ENCODE assay signal across 3 cellular contexts in the genomic region with DNA sequence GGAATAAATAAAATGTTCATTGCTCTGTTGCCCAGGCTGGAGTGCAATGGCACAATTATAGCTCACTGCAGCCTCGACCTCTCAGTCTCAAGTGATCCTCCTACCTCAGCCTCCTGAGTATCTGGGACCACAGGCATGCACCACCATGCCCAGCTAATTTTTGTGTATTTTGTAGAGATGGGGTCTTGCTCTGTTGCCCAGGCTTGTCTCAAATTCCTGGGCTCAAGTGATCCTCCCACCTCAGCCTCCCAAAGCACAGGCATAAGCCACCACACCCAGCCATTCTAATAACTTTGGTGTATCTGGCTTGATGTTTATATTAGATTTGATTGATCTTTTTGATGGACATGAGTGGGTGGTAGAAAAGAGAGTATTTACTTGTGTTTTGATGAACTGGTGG.
A peak's percentile ranks its signal among the peaks of the same experiment; 100 is the strongest.
TF ChIP-seq lines count a peak whose summit lies in the region.

No MANE protein-coding gene starts in this region.

TF ChIP-seq in HEK293, 187 proteins besides CTCF, POLR2A, EP300 and RAD21:
- peak; percentile 55 for TF ChIP-seq ZNF121 (tag by site-specific recombination; IDR thresholded peaks at IDR 0.05)

TF ChIP-seq in WTC11, 78 proteins besides CTCF, POLR2A, EP300 and RAD21:
- peak; percentile 24; the same call in 1 of the 2 replicates for TF ChIP-seq ZNF121 (CRISPR knock-in tag; IDR thresholded peaks at IDR 0.05)

TF ChIP-seq in K562, 482 proteins besides CTCF, POLR2A, EP300 and RAD21:
- peak; percentile 51; the same call in 1 of the 2 replicates for TF ChIP-seq ZNF121 (CRISPR knock-in tag; conservative IDR thresholded peaks at IDR 0.05)
